1 cellular context compared by ENCODE assay signal in the genomic region with DNA sequence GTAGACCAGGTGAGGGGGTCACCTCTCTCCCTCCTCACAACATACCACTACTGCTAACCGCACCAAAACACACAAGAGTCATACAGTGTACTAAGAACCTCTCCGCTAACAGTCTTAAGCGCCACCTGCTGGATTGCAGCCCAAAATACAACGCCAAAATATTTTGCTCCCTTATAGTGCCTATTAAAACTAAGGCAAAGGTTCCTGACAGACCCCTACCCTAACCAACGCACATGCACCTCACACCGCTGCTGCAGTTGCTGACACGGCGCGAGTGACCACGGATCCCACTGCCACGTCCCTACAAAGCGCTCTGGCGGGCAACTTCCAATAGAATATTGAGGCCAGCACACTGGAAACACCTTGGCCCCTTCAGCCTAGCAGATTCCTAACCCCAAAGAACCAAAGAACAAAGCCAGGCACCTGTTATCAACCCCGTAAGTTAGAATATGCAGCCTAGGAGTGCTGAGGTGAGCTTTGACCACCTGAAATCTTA.
TF ChIP-seq lines count a peak whose summit lies in the region.

No MANE protein-coding gene starts in this region.

TF ChIP-seq in H1, 55 proteins besides CTCF, POLR2A, EP300 and RAD21 (continued from another document):
- TF ChIP-seq CREB1 (IDR thresholded peaks at IDR 0.05) (0 out of 2 replicates have a peak, but pooled peaks have one; percentile 11), NANOG (IDR thresholded peaks at IDR 0.05; ENCODE audit: insufficient read depth, low read depth, low read length, poor library complexity, severe bottlenecking) (no peak)
